ENCODE assay signal across 15 cellular contexts in genomic region chr7:70704921-70705346, GRCh38.
A peak's percentile ranks its signal among the peaks of the same experiment; 100 is the strongest.
DNase-seq lines count a peak whose midpoint lies in the region; ATAC-seq and TF ChIP-seq lines count a peak whose summit lies in the region.
"Had no signal": no experiment of that assay in that cellular context is flagged by ENCODE, and none has a peak within 500 bp of the region (broad histone marks: within the 10 kb centered on the region; RNA-seq: fewer than 3 reads in every experiment).

No MANE protein-coding gene starts in this region.

- peak overlapping the region; percentile 18; the same call in 1 of the 2 replicates for H3K4me3 ChIP-seq in GM23338
- H3K4me3 ChIP-seq: HAP-1 had no signal

- peaks cover 90% of the 10 kb centered on the region for H3K79me2 ChIP-seq in GM23338 (replicated peaks; ENCODE audit: insufficient read depth)

- H3K27me3 Mint-ChIP-seq in GM23338 (ENCODE audit: insufficient read depth, low read depth, poor library complexity) (peaks cover 20% of the 10 kb centered on the region), natural killer cell (ENCODE audit: low read depth in 2 of 2) (no peaks in the 10 kb centered on the region)

- intact Hi-C loops in natural killer cell (cut with micrococcal nuclease), result no loop called here

- H3K36me3 Mint-ChIP-seq in GM23338 (ENCODE audit: low read depth) (peaks cover 50% of the 10 kb centered on the region; the same call in 2 of the 3 replicates), natural killer cell (no peaks in the 10 kb centered on the region)
- H3K36me3 Mint-ChIP-seq: CD14-positive monocyte had no signal

- ATAC-seq in GM23338, result no peak
- ATAC-seq in natural killer cell, result no peak
- ATAC-seq: PC-3 had no signal

- H3K4me1 ChIP-seq in GM23338 (ENCODE audit: insufficient read depth), result peaks cover 61% of the 10 kb centered on the region

- H3K27ac ChIP-seq in GM23338 (ENCODE audit: low read depth) (no peak overlapping the region), substantia nigra (ENCODE audit: low read depth, low read length, poor library complexity, severe bottlenecking) (no peak overlapping the region)

- DNase-seq in GM23338 (ENCODE audit: low spot score), result no peak
- DNase-seq in NCI-H2081 treated with DMSO at 0.1 percent for 48 hours (lab: John Stamatoyannopoulos, UW), result peak; percentile 42
- DNase-seq in amniotic epithelial cell (ENCODE audit: low read depth), result peak; percentile 34
- DNase-seq in iris pigment epithelial cell (ENCODE audit: low read depth), result peak; percentile 6
- no peak for DNase-seq in substantia nigra (lab: John Stamatoyannopoulos, UW)
- DNase-seq in hippocampal formation (lab: John Stamatoyannopoulos, UW), result no peak
- no peak for DNase-seq in natural killer cell
- no peak for DNase-seq in SKM-1 (lab: John Stamatoyannopoulos, UW; ENCODE audit: unreplicated experiment)
- DNase-seq: DMS79; MV-4-11; NCI-H524 treated with DMSO at 0.1 percent for 48 hours; NK-92 treated with Interleukin-12 subunit alpha and Interleukin-12 subunit beta, amount 100 ng/mL, for 24 hours; PC-3 had no signal

- H2AFZ ChIP-seq in GM23338, result no peak overlapping the region

- H3K4me1 Mint-ChIP-seq in GM23338, result peaks cover 58% of the 10 kb centered on the region
- peaks cover 65 to 71% of the 10 kb centered on the region in 2 donors for H3K4me1 Mint-ChIP-seq in natural killer cell
- H3K4me1 Mint-ChIP-seq: CD14-positive monocyte had no signal

- peak overlapping the region; percentile 75 for H3K4me2 ChIP-seq in GM23338

- H3K27ac Mint-ChIP-seq in GM23338 (no peak overlapping the region), natural killer cell (no peak overlapping the region)

- H3F3A ChIP-seq in GM23338 (replicated peaks; ENCODE audit: low read depth), result no peaks in the 10 kb centered on the region

- no peaks in the 10 kb centered on the region for H3K27me3 ChIP-seq in GM23338 (ENCODE audit: insufficient read depth)

- H3K9me3 Mint-ChIP-seq in GM23338 (no peaks in the 10 kb centered on the region), natural killer cell (no peaks in the 10 kb centered on the region)
- H3K9me3 Mint-ChIP-seq: CD14-positive monocyte had no signal

- no peaks in the 10 kb centered on the region for H3K36me3 ChIP-seq in GM23338 (ENCODE audit: insufficient read depth)
- H3K36me3 ChIP-seq: HAP-1 had no signal

- H3K4me3 Mint-ChIP-seq in GM23338 (no peak overlapping the region), natural killer cell (no peak overlapping the region)
- H3K4me3 Mint-ChIP-seq: CD14-positive monocyte had no signal

- no peaks in the 10 kb centered on the region for H3K9me2 ChIP-seq in GM23338 (ENCODE audit: insufficient read depth)

- no peak for TF ChIP-seq CTCF in GM23338 (conservative IDR thresholded peaks at IDR 0.05; ENCODE audit: low read depth in 2 of 2)
- TF ChIP-seq CTCF in natural killer cell (IDR thresholded peaks at IDR 0.05), result no peak

- peaks cover 44% of the 10 kb centered on the region for H4K20me1 ChIP-seq in GM23338 (replicated peaks; ENCODE audit: insufficient read depth)

TF ChIP-seq in GM23338, 12 proteins besides CTCF, POLR2A, EP300 and RAD21 (continues in another document):
- TF ChIP-seq ZNF462 (CRISPR knock-in tag; IDR thresholded peaks at IDR 0.05), result no peak
- no peak for TF ChIP-seq CREB1 (CRISPR knock-in tag; IDR thresholded peaks at IDR 0.05; ENCODE audit: low read depth)
- no peak for TF ChIP-seq EZH2phosphoT487 (IDR thresholded peaks at IDR 0.05; ENCODE audit: unreplicated experiment)
- TF ChIP-seq STAT1 (IDR thresholded peaks at IDR 0.05; ENCODE audit: unreplicated experiment), result no peak
- no peak for TF ChIP-seq POLR2AphosphoS5 (IDR thresholded peaks at IDR 0.05; ENCODE audit: low read depth)
- TF ChIP-seq ZNF114 (CRISPR knock-in tag; IDR thresholded peaks at IDR 0.05), result no peak
- no peak for TF ChIP-seq REST (IDR thresholded peaks at IDR 0.05; ENCODE audit: unreplicated experiment)

Comparison
In these comparisons a context has a peak if more than half of its experiments do, and no peak if none do; other contexts are left out.
1. DNase-seq: peak in NCI-H2081 treated with DMSO at 0.1 percent for 48 hours (single experiment), amniotic epithelial cell (single experiment) and iris pigment epithelial cell (single experiment); none in GM23338 (single experiment), substantia nigra (0 of 49), hippocampal formation (0 of 2), natural killer cell (single experiment) and SKM-1 (single experiment).